In genomic region chr4:13627606-13628301, GRCh38 we compare ENCODE assay signal across 1 cellular context.
TF ChIP-seq lines count a peak whose summit lies in the region.

TSS of gene BOD1L1 (minus strand) at chr4:13627725. CDS start at chr4:13627587, 138 bp downstream.

TF ChIP-seq in IMR-90, 13 proteins besides CTCF, POLR2A, EP300 and RAD21 (continued from another document):
- no peak for TF ChIP-seq USF2 (IDR thresholded peaks at IDR 0.05; ENCODE audit: low read depth, low read length)
- TF ChIP-seq FOS (IDR thresholded peaks at IDR 0.05; ENCODE audit: low read depth, low read length), result no peak
- TF ChIP-seq ELK1 (IDR thresholded peaks at IDR 0.05; ENCODE audit: borderline replicate concordance, low read depth, low read length), result peak; percentile 73; the same call in 1 of the 2 replicates
- TF ChIP-seq SMC3 (IDR thresholded peaks at IDR 0.05; ENCODE audit: low read depth, low read length), result no peak
- TF ChIP-seq MAZ (IDR thresholded peaks at IDR 0.05; ENCODE audit: borderline replicate concordance, low read depth, low read length), result peak; percentile 60; the same call in 1 of the 2 replicates
- no peak; the same call in 1 of the 2 replicates for TF ChIP-seq MXI1 (IDR thresholded peaks at IDR 0.05; ENCODE audit: borderline replicate concordance, low read depth, low read length)
- no peak for TF ChIP-seq RFX5 (IDR thresholded peaks at IDR 0.05; ENCODE audit: low read depth, low read length)
